15 cellular contexts compared by ENCODE assay signal in genomic region chr12:124405592-124405991, GRCh38.
DNase-seq lines count a peak whose midpoint lies in the region; ATAC-seq and TF ChIP-seq lines count a peak whose summit lies in the region.
"Had no signal": no experiment of that assay in that cellular context is flagged by ENCODE, and none has a peak within 500 bp of the region (broad histone marks: within the 10 kb centered on the region; RNA-seq: fewer than 3 reads in every experiment).

No MANE protein-coding gene starts in this region.

- no peaks in the 10 kb centered on the region for H3K9me3 ChIP-seq in IMR-90 (ENCODE audit: control insufficient read depth, insufficient read depth, low read length)
- H3K9me3 ChIP-seq in naive thymus-derived CD4-positive, alpha-beta T cell (ENCODE audit: control insufficient read depth in 2 of 3, low read length in 3 of 3): no peaks in the 10 kb centered on the region
- no peaks in the 10 kb centered on the region for H3K9me3 ChIP-seq in PC-9 (ENCODE audit: insufficient read depth, low read depth)
- H3K9me3 ChIP-seq: A549; BLaER1 treated with 17β-estradiol and CSF1 and Interleukin-3, amounts not matched to agents 10 nM and 100 nM had no signal

- no peaks in the 10 kb centered on the region for H3K79me2 ChIP-seq in PC-9 (ENCODE audit: low read depth)

- H3K9me2 ChIP-seq in PC-9 (ENCODE audit: insufficient read depth): no peaks in the 10 kb centered on the region

- no peak overlapping the region for H2BK15ac ChIP-seq in IMR-90 (ENCODE audit: low read depth, low read length)

- in situ Hi-C loops in IMR-90 (cut with MboI; ENCODE audit: low sequenced_read_pairs): no loop called here

- H3K36me3 ChIP-seq in IMR-90 (ENCODE audit: control insufficient read depth, insufficient read depth, low read length): peaks cover 20% of the 10 kb centered on the region; the same call in 1 of the 2 replicates
- H3K36me3 ChIP-seq in naive thymus-derived CD4-positive, alpha-beta T cell (ENCODE audit: control insufficient read depth in 2 of 3, insufficient read depth in 3 of 3, low read length in 3 of 3): peaks cover 0 to 54% (median 3%) of the 10 kb centered on the region in 3 experiments
- H3K36me3 ChIP-seq in PC-9 (ENCODE audit: low read depth): no peaks in the 10 kb centered on the region

- no TSS peak for BruUV-seq in IMR-90 (replicated peaks; lab: Mats Ljungman, UMichigan)
- no TSS peak for BruUV-seq in PC-9 (replicated peaks; lab: Mats Ljungman, UMichigan)

- H3K79me1 ChIP-seq in IMR-90 (ENCODE audit: low read depth in 1 of 2, low read length in 2 of 2): peaks cover 32 to 81% of the 10 kb centered on the region in 2 experiments; a peak in 3 of 4 replicates

- no peak overlapping the region for H2AK5ac ChIP-seq in IMR-90 (ENCODE audit: low read depth, low read length)

- H3K23ac ChIP-seq in IMR-90 (ENCODE audit: low read depth, low read length): no peak overlapping the region

- peaks cover 4% of the 10 kb centered on the region for H3K27me3 Mint-ChIP-seq in nephron (ENCODE audit: low read depth)
- H3K27me3 Mint-ChIP-seq in stimulated activated naive B cell treated with anti-CD40 and anti-IgM and Interleukin-4, amounts not matched to agents 10 μg/mL and 1 μg/mL and 100 μg/mL, for 72 hours: no peaks in the 10 kb centered on the region
- no peaks in the 10 kb centered on the region for H3K27me3 Mint-ChIP-seq in naive thymus-derived CD4-positive, alpha-beta T cell

- no peak overlapping the region for H4K5ac ChIP-seq in IMR-90 (ENCODE audit: low read depth, low read length)

- H3K4me3 ChIP-seq in IMR-90 (ENCODE audit: insufficient read depth, low read depth, low read length) (no peak overlapping the region), PC-9 (no peak overlapping the region)
- no peak overlapping the region for H3K4me3 ChIP-seq in naive thymus-derived CD4-positive, alpha-beta T cell (ENCODE audit: low read length)
- H3K4me3 ChIP-seq: A549; BLaER1 treated with 17β-estradiol and CSF1 and Interleukin-3, amounts not matched to agents 10 nM and 100 nM had no signal

- no peak overlapping the region for H2BK5ac ChIP-seq in IMR-90 (ENCODE audit: low read depth, low read length, poor library complexity, severe bottlenecking)

- H3K18ac ChIP-seq in IMR-90 (ENCODE audit: low read depth, low read length): no peak overlapping the region

- H2BK120ac ChIP-seq in IMR-90 (ENCODE audit: low read depth, low read length): no peak overlapping the region

- POLR2A ChIA-PET in IMR-90 (lab: Charles Lee; ENCODE audit: unreplicated experiment) (no interaction called here), PC-9 (lab: Charles Lee; ENCODE audit: unreplicated experiment) (no interaction called here)
- POLR2A ChIA-PET in naive thymus-derived CD4-positive, alpha-beta T cell (lab: Charles Lee): no interaction called here

- no peak overlapping the region for H3K4me3 Mint-ChIP-seq in nephron
- no peak overlapping the region for H3K4me3 Mint-ChIP-seq in stimulated activated naive B cell treated with anti-CD40 and anti-IgM and Interleukin-4, amounts not matched to agents 10 μg/mL and 1 μg/mL and 100 μg/mL, for 72 hours
- H3K4me3 Mint-ChIP-seq in naive thymus-derived CD4-positive, alpha-beta T cell: no peak overlapping the region
- H3K4me3 Mint-ChIP-seq: CD8-positive, alpha-beta T cell; H9 had no signal

- H4K91ac ChIP-seq in IMR-90 (ENCODE audit: insufficient read depth, low read depth, low read length): no peak overlapping the region

- H3K14ac ChIP-seq in IMR-90 (replicated peaks; ENCODE audit: low read depth, low read length): no peak overlapping the region

- no peak overlapping the region for H2BK20ac ChIP-seq in IMR-90 (ENCODE audit: low read depth, low read length)

- CTCF ChIA-PET in IMR-90 (lab: Yijun Ruan, JAX) (no interaction called here), PC-9 (lab: Charles Lee) (no interaction called here)
- CTCF ChIA-PET in naive thymus-derived CD4-positive, alpha-beta T cell (lab: Charles Lee): no interaction called here

- no peak for TF ChIP-seq CTCF in IMR-90 (conservative IDR thresholded peaks at IDR 0.05; ENCODE audit: low read depth, low read length)
- no peak for TF ChIP-seq CTCF in nephron (IDR thresholded peaks at IDR 0.05; ENCODE audit: unreplicated experiment in 3 of 3)
- no peak for TF ChIP-seq CTCF in PC-9 (conservative IDR thresholded peaks at IDR 0.05)

- H3K4me2 ChIP-seq in IMR-90 (ENCODE audit: low read depth, low read length) (no peak overlapping the region), PC-9 (no peak overlapping the region)
- H3K4me2 ChIP-seq: A549 had no signal

- WGBS in IMR-90 (ENCODE audit: extremely low coverage in 2 of 2, insufficient read length in 1 of 2), 2 experiments: 85% methylated on average over 9 of the region's 15 CpGs; no CpG with 5 or more reads in 1 of the 2 experiments

- TF ChIP-seq RAD21 in IMR-90 (IDR thresholded peaks at IDR 0.05; ENCODE audit: low read length): no peak

- H3K9me1 ChIP-seq in IMR-90 (ENCODE audit: insufficient read depth, low read length): peaks cover 7% of the 10 kb centered on the region; the same call in 1 of the 2 replicates

- H3K27ac ChIP-seq in IMR-90 (ENCODE audit: insufficient read depth, low read length) (no peak overlapping the region), angular gyrus (ENCODE audit: low read depth, low read length) (peak overlapping the region; percentile 75), PC-9 (no peak overlapping the region)
- no peak overlapping the region for H3K27ac ChIP-seq in naive thymus-derived CD4-positive, alpha-beta T cell (ENCODE audit: low read depth, low read length)
- H3K27ac ChIP-seq: BLaER1 treated with 17β-estradiol and CSF1 and Interleukin-3, amounts not matched to agents 10 nM and 100 nM had no signal

- H2AFZ ChIP-seq in IMR-90 (replicated peaks; ENCODE audit: low read length, poor library complexity) (no peak overlapping the region), PC-9 (no peak overlapping the region)

- H3K4me1 Mint-ChIP-seq in nephron: peaks cover 54% of the 10 kb centered on the region
- H3K4me1 Mint-ChIP-seq in stimulated activated naive B cell treated with anti-CD40 and anti-IgM and Interleukin-4, amounts not matched to agents 10 μg/mL and 1 μg/mL and 100 μg/mL, for 72 hours: peaks cover 4 to 9% of the 10 kb centered on the region in 2 donors
- H3K4me1 Mint-ChIP-seq in naive thymus-derived CD4-positive, alpha-beta T cell: peaks cover 0 to 5% (median 0%) of the 10 kb centered on the region in 7 donors

- DNase-seq in IMR-90: no peak
- DNase-seq in stimulated activated naive B cell treated with anti-CD40 and anti-IgM and Interleukin-4, amounts not matched to agents 10 μg/mL and 1 μg/mL and 100 μg/mL, for 72 hours: no peak
- no peak for DNase-seq in naive thymus-derived CD4-positive, alpha-beta T cell
- no peak for DNase-seq in PC-9
- DNase-seq in AG20443 (ENCODE audit: low spot score): no peak
- DNase-seq: Calu3; CD8-positive, alpha-beta T cell; DMS79 treated with DMSO at 0.1 percent for 48 hours; GF-D8; H9 had no signal

- intact Hi-C loops in IMR-90 (cut with micrococcal nuclease): no loop called here
- intact Hi-C loops in naive thymus-derived CD4-positive, alpha-beta T cell (cut with micrococcal nuclease): no loop called here
- intact Hi-C loops in PC-9 (cut with micrococcal nuclease; ENCODE audit: unreplicated experiment): no loop called here

- H3K36me3 Mint-ChIP-seq in nephron (ENCODE audit: low read depth): peaks cover 27% of the 10 kb centered on the region
- H3K36me3 Mint-ChIP-seq in stimulated activated naive B cell treated with anti-CD40 and anti-IgM and Interleukin-4, amounts not matched to agents 10 μg/mL and 1 μg/mL and 100 μg/mL, for 72 hours: peaks cover 49 to 57% of the 10 kb centered on the region in 2 donors
- H3K36me3 Mint-ChIP-seq in naive thymus-derived CD4-positive, alpha-beta T cell: peaks cover 0 to 26% (median 0%) of the 10 kb centered on the region in 5 donors

- H3K4me1 ChIP-seq in IMR-90 (ENCODE audit: control insufficient read depth, insufficient read depth, low read length) (peaks cover 9% of the 10 kb centered on the region), PC-9 (replicated peaks; ENCODE audit: insufficient read depth) (no peaks in the 10 kb centered on the region)
- no peaks in the 10 kb centered on the region for H3K4me1 ChIP-seq in naive thymus-derived CD4-positive, alpha-beta T cell (ENCODE audit: control insufficient read depth in 2 of 2, insufficient read depth in 2 of 2, low read length in 2 of 2)

- H3K27me3 ChIP-seq in IMR-90 (ENCODE audit: control insufficient read depth, insufficient read depth, low read length) (no peaks in the 10 kb centered on the region), PC-9 (ENCODE audit: insufficient read depth, low read depth) (no peaks in the 10 kb centered on the region)
- H3K27me3 ChIP-seq in naive thymus-derived CD4-positive, alpha-beta T cell (ENCODE audit: control insufficient read depth in 2 of 2, insufficient read depth in 2 of 2, low read length in 2 of 2): no peaks in the 10 kb centered on the region
- H3K27me3 ChIP-seq: BLaER1 treated with 17β-estradiol and CSF1 and Interleukin-3, amounts not matched to agents 10 nM and 100 nM had no signal

- peak overlapping the region; percentile 84 to 94 (median 90) for H3K27ac Mint-ChIP-seq in nephron
- H3K27ac Mint-ChIP-seq in stimulated activated naive B cell treated with anti-CD40 and anti-IgM and Interleukin-4, amounts not matched to agents 10 μg/mL and 1 μg/mL and 100 μg/mL, for 72 hours: no peak overlapping the region
- no peak overlapping the region for H3K27ac Mint-ChIP-seq in naive thymus-derived CD4-positive, alpha-beta T cell
- H3K27ac Mint-ChIP-seq: CD8-positive, alpha-beta T cell had no signal

- H4K8ac ChIP-seq in IMR-90 (ENCODE audit: low read depth in 2 of 2, low read length in 2 of 2): no peak overlapping the region

- no peak overlapping the region for H3K9ac ChIP-seq in IMR-90 (ENCODE audit: low read depth, low read length)

- no peak for TF ChIP-seq POLR2A in IMR-90 (IDR thresholded peaks at IDR 0.05; ENCODE audit: low read depth, low read length)

- dilution Hi-C loops in IMR-90 (cut with HindIII; ENCODE audit: low sequenced_read_pairs, unreplicated experiment): no loop called here

- ATAC-seq in IMR-90 (ENCODE audit: low read depth): no peak
- ATAC-seq in stimulated activated naive B cell treated with anti-CD40 and anti-IgM and Interleukin-4, amounts not matched to agents 10 μg/mL and 1 μg/mL and 100 μg/mL, for 72 hours (replicated peaks): no peak
- no peak for ATAC-seq in naive thymus-derived CD4-positive, alpha-beta T cell
- ATAC-seq: A549; CD8-positive, alpha-beta T cell; HepG2 had no signal

- no peaks in the 10 kb centered on the region for H3K9me3 Mint-ChIP-seq in nephron
- H3K9me3 Mint-ChIP-seq in stimulated activated naive B cell treated with anti-CD40 and anti-IgM and Interleukin-4, amounts not matched to agents 10 μg/mL and 1 μg/mL and 100 μg/mL, for 72 hours: no peaks in the 10 kb centered on the region
- peaks cover 0 to 3% (median 0%) of the 10 kb centered on the region in 11 donors for H3K9me3 Mint-ChIP-seq in naive thymus-derived CD4-positive, alpha-beta T cell
- H3K9me3 Mint-ChIP-seq: CD8-positive, alpha-beta T cell; H9 had no signal

- peak overlapping the region; percentile 23 for H2AK9ac ChIP-seq in IMR-90 (replicated peaks; ENCODE audit: low read depth, low read length, poor library complexity)

- no peak overlapping the region for H3K4ac ChIP-seq in IMR-90 (ENCODE audit: low read depth, low read length)

- H3K56ac ChIP-seq in IMR-90 (ENCODE audit: extremely low read depth, insufficient read depth, low read length): no peak overlapping the region

- H4K20me1 ChIP-seq in IMR-90 (ENCODE audit: insufficient read depth, low read length) (peaks cover 17% of the 10 kb centered on the region), PC-9 (ENCODE audit: insufficient read depth) (peaks cover 32% of the 10 kb centered on the region)

- peaks cover 6% of the 10 kb centered on the region; the same call in 1 of the 2 replicates for H3F3A ChIP-seq in PC-9 (ENCODE audit: insufficient read depth, low read depth)

Comparison
In these comparisons a context has a peak if more than half of its experiments do, and no peak if none do; other contexts are left out.
1. H3K27ac Mint-ChIP-seq: peak in nephron (3 of 3); none in stimulated activated naive B cell treated with anti-CD40 and anti-IgM and Interleukin-4, amounts not matched to agents 10 μg/mL and 1 μg/mL and 100 μg/mL, for 72 hours (single experiment) and naive thymus-derived CD4-positive, alpha-beta T cell (0 of 9).